Comparison of ENCODE assay signal across 29 cellular contexts in the genomic region with DNA sequence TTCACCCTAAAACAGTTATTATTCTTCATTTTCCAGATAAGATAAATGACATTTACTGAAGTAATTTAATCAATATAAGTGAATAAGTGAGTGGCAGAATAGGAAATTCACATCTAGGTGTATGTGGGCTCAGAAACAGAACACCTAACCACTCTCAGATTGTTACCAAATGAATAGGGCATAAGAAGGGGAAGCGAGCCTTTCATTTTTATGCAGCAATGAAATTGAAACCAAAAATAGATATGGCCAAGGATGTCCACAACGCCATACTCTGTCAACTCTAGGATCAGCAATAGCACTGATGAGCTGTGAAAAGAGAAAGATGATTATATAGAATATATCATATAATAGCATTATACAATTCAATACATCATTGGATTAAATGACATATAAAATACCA.
DNase-seq lines count a peak whose midpoint lies in the region; ATAC-seq and TF ChIP-seq lines count a peak whose summit lies in the region.
"Had no signal": no experiment of that assay in that cellular context is flagged by ENCODE, and none has a peak within 500 bp of the region (broad histone marks: within the 10 kb centered on the region; RNA-seq: fewer than 3 reads in every experiment).

No MANE protein-coding gene starts in this region.

- peak; percentile 39 for DNase-seq in MM.1S
- no peak for DNase-seq in chondrocyte (ENCODE audit: low spot score)
- DNase-seq in immature natural killer cell: no peak
- no peak for DNase-seq in occipital lobe (lab: John Stamatoyannopoulos, UW)
- no peak for DNase-seq in NCI-H146 (lab: John Stamatoyannopoulos, UW)
- DNase-seq: activated CD4-positive, alpha-beta T cell treated with anti-CD3 and anti-CD28 coated beads for 36 hours; activated effector memory CD4-positive, alpha-beta T cell treated with Interleukin-2 at 50 U/mL for 16 hours; activated T-cell treated with anti-CD3 and anti-CD28 coated beads for 4 hours; aorta; CD4-positive, alpha-beta T cell; DMS 273 treated with DMSO at 0.1 percent for 48 hours; endodermal cell; foreskin fibroblast; heart left ventricle; Karpas-422; NCI-H1436 treated with DMSO at 0.1 percent for 48 hours; PC-3; SK-N-SH; stimulated activated CD4-positive, alpha-beta T cell treated with anti-CD3 and anti-CD28 coated beads, Interleukin-2, amount 100 ng/mL, for 24 hours; T-helper 2 cell; trophoblast cell had no signal

- no peak overlapping the region for H2AFZ ChIP-seq in MM.1S (ENCODE audit: low read length)

- no peaks in the 10 kb centered on the region for H3K36me3 ChIP-seq in MM.1S (replicated peaks; ENCODE audit: insufficient read depth, low read length)
- H3K36me3 ChIP-seq: cardiac muscle cell, heart left ventricle had no signal

- no peaks in the 10 kb centered on the region for H4K20me1 ChIP-seq in MM.1S (ENCODE audit: insufficient read depth, low read length)

- no peak overlapping the region for H3K4me3 ChIP-seq in MM.1S (ENCODE audit: low read length)
- H3K4me3 ChIP-seq: cardiac muscle cell, heart left ventricle, smooth muscle cell had no signal

- H3K9me2 ChIP-seq in MM.1S (replicated peaks; ENCODE audit: insufficient read depth, low read length): no peaks in the 10 kb centered on the region
- H3K9me2 ChIP-seq: SK-N-SH had no signal

- H3K4me1 ChIP-seq in MM.1S (ENCODE audit: low read length): no peaks in the 10 kb centered on the region; the same call in 1 of the 2 replicates
- H3K4me1 ChIP-seq: heart left ventricle had no signal

- no peak overlapping the region for H3K9ac ChIP-seq in MM.1S (ENCODE audit: low read length)
- H3K9ac ChIP-seq: SK-N-SH had no signal

- peaks cover 38% of the 10 kb centered on the region for H3K9me3 Mint-ChIP-seq in chondrocyte (ENCODE audit: low read depth)
- H3K9me3 Mint-ChIP-seq in immature natural killer cell: peaks cover 14 to 25% (median 20%) of the 10 kb centered on the region in 6 donors

- no peaks in the 10 kb centered on the region for H3K79me2 ChIP-seq in MM.1S (ENCODE audit: low read length)

- 0 out of 2 replicates have a peak, but pooled peaks cover 3% of the 10 kb centered on the region for H3F3A ChIP-seq in MM.1S (ENCODE audit: insufficient read depth, low read length)

- peak; percentile 44 for ATAC-seq in GM18499 (IDR thresholded peaks at IDR 0.05; ENCODE audit: insufficient read depth, unreplicated experiment)
- peak; percentile 68 for ATAC-seq in GM21360 (IDR thresholded peaks at IDR 0.05; ENCODE audit: unreplicated experiment)
- peak; percentile 66 for ATAC-seq in HG02870 (IDR thresholded peaks at IDR 0.05; ENCODE audit: unreplicated experiment)
- ATAC-seq: activated CD4-positive, alpha-beta T cell treated with anti-CD3 and anti-CD28 coated beads for 36 hours; esophagus mucosa; heart left ventricle; PC-3 had no signal

- H3K9me3 ChIP-seq in MM.1S (replicated peaks; ENCODE audit: insufficient read depth, low read length): no peaks in the 10 kb centered on the region
- H3K9me3 ChIP-seq: SK-N-SH had no signal

- no peaks in the 10 kb centered on the region for H3K27me3 Mint-ChIP-seq in chondrocyte (ENCODE audit: low read depth)
- peaks cover 0 to 2% (median 0%) of the 10 kb centered on the region in 3 donors for H3K27me3 Mint-ChIP-seq in immature natural killer cell (ENCODE audit: low read depth in 3 of 3)
- H3K27me3 Mint-ChIP-seq: activated CD4-positive, alpha-beta T cell treated with anti-CD3 and anti-CD28 coated beads for 36 hours; activated naive CD8-positive, alpha-beta T cell; CD4-positive, alpha-beta T cell had no signal

- H3K4me1 Mint-ChIP-seq in chondrocyte (ENCODE audit: low read depth): no peaks in the 10 kb centered on the region
- H3K4me1 Mint-ChIP-seq in immature natural killer cell: no peaks in the 10 kb centered on the region
- H3K4me1 Mint-ChIP-seq: activated CD4-positive, alpha-beta T cell treated with anti-CD3 and anti-CD28 coated beads for 36 hours; endodermal cell; nephron had no signal

- H3K36me3 Mint-ChIP-seq in chondrocyte (ENCODE audit: low read depth) (no peaks in the 10 kb centered on the region), immature natural killer cell (no peaks in the 10 kb centered on the region)
- H3K36me3 Mint-ChIP-seq: activated naive CD8-positive, alpha-beta T cell had no signal

- no peak overlapping the region for H3K27ac ChIP-seq in MM.1S (ENCODE audit: low read length)
- H3K27ac ChIP-seq: cardiac muscle cell, heart left ventricle had no signal

- H3K4me3 Mint-ChIP-seq in chondrocyte (ENCODE audit: unreplicated experiment) (no peak overlapping the region), immature natural killer cell (no peak overlapping the region)
- H3K4me3 Mint-ChIP-seq: activated CD4-positive, alpha-beta T cell treated with anti-CD3 and anti-CD28 coated beads for 36 hours; activated naive CD8-positive, alpha-beta T cell; CD4-positive, alpha-beta T cell; endodermal cell; nephron had no signal

- no peak for TF ChIP-seq CTCF in MM.1S (IDR thresholded peaks at IDR 0.05; ENCODE audit: low read length)
- TF ChIP-seq CTCF in chondrocyte (IDR thresholded peaks at IDR 0.05): no peak

- H3K27ac Mint-ChIP-seq in chondrocyte (ENCODE audit: unreplicated experiment) (no peak overlapping the region), immature natural killer cell (no peak overlapping the region)
- H3K27ac Mint-ChIP-seq: activated CD4-positive, alpha-beta T cell treated with anti-CD3 and anti-CD28 coated beads for 36 hours; activated naive CD8-positive, alpha-beta T cell; CD4-positive, alpha-beta T cell; endodermal cell; nephron had no signal

- no peaks in the 10 kb centered on the region for H3K27me3 ChIP-seq in MM.1S (replicated peaks; ENCODE audit: insufficient read depth, low read length)
- H3K27me3 ChIP-seq: cardiac muscle cell, heart left ventricle had no signal

- H3K4me2 ChIP-seq in MM.1S (ENCODE audit: low read depth, low read length): no peak overlapping the region
- H3K4me2 ChIP-seq: SK-N-SH, smooth muscle cell had no signal
